ENCODE assay signal across 8 cellular contexts in the genomic region with DNA sequence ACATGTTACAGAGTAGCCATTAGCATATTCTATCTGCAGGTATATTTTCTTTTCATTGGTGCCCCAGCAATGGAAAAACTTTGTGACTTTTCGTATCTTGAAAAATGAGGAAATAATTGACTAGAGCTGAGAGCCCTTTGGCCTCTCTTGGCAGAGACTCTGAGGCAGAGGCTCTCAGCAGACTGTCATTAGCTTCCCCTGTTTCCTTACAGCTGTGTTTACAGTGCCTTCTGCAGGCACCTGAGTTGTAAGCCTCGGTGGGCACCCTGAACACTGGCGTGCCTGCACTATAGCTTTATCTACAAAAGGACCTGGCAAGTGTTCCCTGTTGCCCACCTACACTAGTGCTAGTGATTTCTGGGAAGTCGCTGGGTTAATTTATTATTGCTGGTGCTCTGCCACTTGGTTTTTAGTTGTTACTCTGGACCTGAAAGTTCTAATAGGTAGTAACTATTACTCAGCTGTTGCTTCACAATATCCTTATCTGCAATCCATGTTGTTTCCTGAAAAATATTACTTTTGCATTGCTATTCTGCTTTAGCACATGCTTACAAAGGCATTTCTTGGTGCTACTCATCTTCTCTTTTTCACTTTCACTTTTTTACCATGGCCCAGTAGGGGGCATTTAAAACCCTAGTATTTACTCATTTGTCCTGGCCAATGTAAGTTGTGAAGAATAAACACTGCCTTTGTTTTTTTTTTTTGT. TPM values are rescaled to one million over a fixed set of nuclear protein-coding genes. Genes with fewer than 3 reads are reported as not detected.
DNase-seq lines count a peak whose midpoint lies in the region; ATAC-seq and TF ChIP-seq lines count a peak whose summit lies in the region.

No MANE protein-coding gene starts in this region.

- intact Hi-C loops in CD14-positive monocyte (cut with micrococcal nuclease): no loop called here

- H3K4me1 Mint-ChIP-seq in CD14-positive monocyte: peaks cover 18% of the 10 kb centered on the region

- H3K27me3 Mint-ChIP-seq in CD14-positive monocyte (ENCODE audit: low read depth in 3 of 3): peaks cover 0 to 4% (median 0%) of the 10 kb centered on the region in 3 donors

- H3K9ac ChIP-seq in MM.1S (ENCODE audit: low read length) (no peak overlapping the region), duodenal mucosa (ENCODE audit: low read depth in 1 of 2, low read length in 2 of 2) (no peak overlapping the region)

- no peaks in the 10 kb centered on the region for H3K79me2 ChIP-seq in MM.1S (ENCODE audit: low read length)

- peak; percentile 54 for ATAC-seq in GM19351 (IDR thresholded peaks at IDR 0.05; ENCODE audit: unreplicated experiment)

- no peaks in the 10 kb centered on the region for H4K20me1 ChIP-seq in MM.1S (ENCODE audit: insufficient read depth, low read length)

- no peaks in the 10 kb centered on the region for H3K4me1 ChIP-seq in MM.1S (ENCODE audit: low read length)
- H3K4me1 ChIP-seq in duodenal mucosa (ENCODE audit: control insufficient read depth in 1 of 2, insufficient read depth in 2 of 2, low read length in 2 of 2): peaks cover 7 to 22% of the 10 kb centered on the region in 2 donors

- H3K36me3 Mint-ChIP-seq in CD14-positive monocyte: no peaks in the 10 kb centered on the region

- H3K36me3 ChIP-seq in MM.1S (replicated peaks; ENCODE audit: insufficient read depth, low read length) (no peaks in the 10 kb centered on the region), duodenal mucosa (ENCODE audit: control insufficient read depth in 1 of 2, insufficient read depth in 2 of 2, low read length in 2 of 2) (no peaks in the 10 kb centered on the region)

- no peak overlapping the region for H2AFZ ChIP-seq in MM.1S (ENCODE audit: low read length)

- H3K27me3 ChIP-seq in MM.1S (replicated peaks; ENCODE audit: insufficient read depth, low read length) (no peaks in the 10 kb centered on the region), duodenal mucosa (ENCODE audit: control insufficient read depth in 1 of 2, insufficient read depth in 2 of 2, low read length in 2 of 2) (no peaks in the 10 kb centered on the region)

- TF ChIP-seq CTCF in CD14-positive monocyte (IDR thresholded peaks at IDR 0.05): peak; percentile 16
- peak; percentile 23 for TF ChIP-seq CTCF in MM.1S (IDR thresholded peaks at IDR 0.05; ENCODE audit: low read length)

- H3K9me3 ChIP-seq in MM.1S (replicated peaks; ENCODE audit: insufficient read depth, low read length) (no peaks in the 10 kb centered on the region), duodenal mucosa (ENCODE audit: control insufficient read depth in 1 of 2, low read length in 2 of 2) (no peaks in the 10 kb centered on the region)

- no peaks in the 10 kb centered on the region for H3K9me3 Mint-ChIP-seq in CD14-positive monocyte

- no peak overlapping the region for H3K4me2 ChIP-seq in MM.1S (ENCODE audit: low read depth, low read length)

- no peak overlapping the region for H3K4me3 ChIP-seq in MM.1S (ENCODE audit: low read length)
- peak overlapping the region; percentile 45 to 51 for H3K4me3 ChIP-seq in duodenal mucosa (ENCODE audit: low read depth in 1 of 2, low read length in 2 of 2)

- H3K4me3 Mint-ChIP-seq in CD14-positive monocyte: peak overlapping the region in 1 of 2 donors; percentile 50

- H3K27ac ChIP-seq in MM.1S (ENCODE audit: low read length) (no peak overlapping the region), duodenal mucosa (ENCODE audit: low read depth, low read length) (no peak overlapping the region)

- peak overlapping the region in 1 of 7 donors; percentile 6 for H3K27ac Mint-ChIP-seq in CD14-positive monocyte

- no peaks in the 10 kb centered on the region for H3F3A ChIP-seq in MM.1S (ENCODE audit: insufficient read depth, low read length)

- H3K9me2 ChIP-seq in MM.1S (replicated peaks; ENCODE audit: insufficient read depth, low read length): no peaks in the 10 kb centered on the region

- DNase-seq in CD14-positive monocyte (ENCODE audit: low spot score) (no peak), MM.1S (no peak), C1 segment of cervical spinal cord (lab: John Stamatoyannopoulos, UW) (no peak), SHP77 (lab: John Stamatoyannopoulos, UW) (no peak), NK-92 (lab: John Stamatoyannopoulos, UW; ENCODE audit: unreplicated experiment) (no peak), AG08395 (ENCODE audit: low spot score) (no peak)

RNA-seq across cellular contexts. Expression of a gene that starts 7.8 kb away (rescaled TPM):
- polyA plus RNA-seq in CD14-positive monocyte: under 1 TPM in 1 of 2 donors, not detected in 1; 0.20 TPM
